ENCODE assay signal across 1 cellular context in the genomic region with DNA sequence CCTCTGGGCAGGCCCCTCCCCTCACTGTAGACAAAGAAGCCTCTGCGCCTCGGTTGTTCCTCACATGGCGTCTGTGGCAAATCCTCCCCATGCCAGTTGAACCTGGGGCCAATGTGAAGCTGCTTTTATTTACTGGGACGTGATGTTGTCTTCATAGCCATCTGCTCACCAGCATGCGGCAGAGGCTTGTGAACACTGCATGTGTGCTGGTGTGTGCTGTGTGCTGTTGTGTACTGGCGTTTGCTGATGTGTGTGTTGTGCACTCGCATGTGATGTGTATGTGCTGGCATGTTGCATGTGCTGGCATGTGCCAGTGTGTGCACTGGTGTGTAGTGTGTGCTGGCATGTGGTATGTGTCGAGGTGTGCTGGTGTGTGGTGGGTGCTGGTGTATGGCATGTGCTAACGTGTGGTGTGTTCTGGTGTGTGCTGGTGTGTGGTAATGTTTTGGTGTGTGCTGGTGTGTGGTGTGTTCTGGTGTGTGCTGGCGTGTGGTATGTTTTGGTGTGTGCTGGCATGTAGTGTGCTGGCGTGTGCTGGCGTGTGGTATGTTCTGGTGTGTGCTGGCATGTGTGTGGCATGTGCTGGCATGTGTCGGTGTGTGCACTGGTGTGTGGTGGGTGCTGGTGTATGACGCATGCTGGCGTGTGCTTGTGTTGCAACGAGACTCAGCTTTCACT.
TF ChIP-seq lines count a peak whose summit lies in the region.

No MANE protein-coding gene starts in this region.

TF ChIP-seq in HEK293, 187 proteins besides CTCF, POLR2A, EP300 and RAD21 (continued from another document):
- TF ChIP-seq, protein P1, sequence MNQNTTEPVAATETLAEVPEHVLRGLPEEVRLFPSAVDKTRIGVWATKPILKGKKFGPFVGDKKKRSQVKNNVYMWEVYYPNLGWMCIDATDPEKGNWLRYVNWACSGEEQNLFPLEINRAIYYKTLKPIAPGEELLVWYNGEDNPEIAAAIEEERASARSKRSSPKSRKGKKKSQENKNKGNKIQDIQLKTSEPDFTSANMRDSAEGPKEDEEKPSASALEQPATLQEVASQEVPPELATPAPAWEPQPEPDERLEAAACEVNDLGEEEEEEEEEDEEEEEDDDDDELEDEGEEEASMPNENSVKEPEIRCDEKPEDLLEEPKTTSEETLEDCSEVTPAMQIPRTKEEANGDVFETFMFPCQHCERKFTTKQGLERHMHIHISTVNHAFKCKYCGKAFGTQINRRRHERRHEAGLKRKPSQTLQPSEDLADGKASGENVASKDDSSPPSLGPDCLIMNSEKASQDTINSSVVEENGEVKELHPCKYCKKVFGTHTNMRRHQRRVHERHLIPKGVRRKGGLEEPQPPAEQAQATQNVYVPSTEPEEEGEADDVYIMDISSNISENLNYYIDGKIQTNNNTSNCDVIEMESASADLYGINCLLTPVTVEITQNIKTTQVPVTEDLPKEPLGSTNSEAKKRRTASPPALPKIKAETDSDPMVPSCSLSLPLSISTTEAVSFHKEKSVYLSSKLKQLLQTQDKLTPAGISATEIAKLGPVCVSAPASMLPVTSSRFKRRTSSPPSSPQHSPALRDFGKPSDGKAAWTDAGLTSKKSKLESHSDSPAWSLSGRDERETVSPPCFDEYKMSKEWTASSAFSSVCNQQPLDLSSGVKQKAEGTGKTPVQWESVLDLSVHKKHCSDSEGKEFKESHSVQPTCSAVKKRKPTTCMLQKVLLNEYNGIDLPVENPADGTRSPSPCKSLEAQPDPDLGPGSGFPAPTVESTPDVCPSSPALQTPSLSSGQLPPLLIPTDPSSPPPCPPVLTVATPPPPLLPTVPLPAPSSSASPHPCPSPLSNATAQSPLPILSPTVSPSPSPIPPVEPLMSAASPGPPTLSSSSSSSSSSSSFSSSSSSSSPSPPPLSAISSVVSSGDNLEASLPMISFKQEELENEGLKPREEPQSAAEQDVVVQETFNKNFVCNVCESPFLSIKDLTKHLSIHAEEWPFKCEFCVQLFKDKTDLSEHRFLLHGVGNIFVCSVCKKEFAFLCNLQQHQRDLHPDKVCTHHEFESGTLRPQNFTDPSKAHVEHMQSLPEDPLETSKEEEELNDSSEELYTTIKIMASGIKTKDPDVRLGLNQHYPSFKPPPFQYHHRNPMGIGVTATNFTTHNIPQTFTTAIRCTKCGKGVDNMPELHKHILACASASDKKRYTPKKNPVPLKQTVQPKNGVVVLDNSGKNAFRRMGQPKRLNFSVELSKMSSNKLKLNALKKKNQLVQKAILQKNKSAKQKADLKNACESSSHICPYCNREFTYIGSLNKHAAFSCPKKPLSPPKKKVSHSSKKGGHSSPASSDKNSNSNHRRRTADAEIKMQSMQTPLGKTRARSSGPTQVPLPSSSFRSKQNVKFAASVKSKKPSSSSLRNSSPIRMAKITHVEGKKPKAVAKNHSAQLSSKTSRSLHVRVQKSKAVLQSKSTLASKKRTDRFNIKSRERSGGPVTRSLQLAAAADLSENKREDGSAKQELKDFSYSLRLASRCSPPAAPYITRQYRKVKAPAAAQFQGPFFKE (tag by site-specific recombination; IDR thresholded peaks at IDR 0.05; ENCODE audit: borderline replicate concordance): peak; percentile 95; the same call in 1 of the 2 replicates
- 0 out of 2 replicates have a peak, but pooled peaks have one; percentile 41 for TF ChIP-seq ZNF76 (tag by site-specific recombination; IDR thresholded peaks at IDR 0.05; ENCODE audit: borderline replicate concordance, low read depth)
- peak; percentile 87 for TF ChIP-seq ZNF239 (tag by site-specific recombination; IDR thresholded peaks at IDR 0.05)
- TF ChIP-seq ZNF2 (tag by site-specific recombination; IDR thresholded peaks at IDR 0.05): peak; percentile 18
- no peak for TF ChIP-seq ZNF37A (tag by site-specific recombination; IDR thresholded peaks at IDR 0.05)
- TF ChIP-seq, protein P2, sequence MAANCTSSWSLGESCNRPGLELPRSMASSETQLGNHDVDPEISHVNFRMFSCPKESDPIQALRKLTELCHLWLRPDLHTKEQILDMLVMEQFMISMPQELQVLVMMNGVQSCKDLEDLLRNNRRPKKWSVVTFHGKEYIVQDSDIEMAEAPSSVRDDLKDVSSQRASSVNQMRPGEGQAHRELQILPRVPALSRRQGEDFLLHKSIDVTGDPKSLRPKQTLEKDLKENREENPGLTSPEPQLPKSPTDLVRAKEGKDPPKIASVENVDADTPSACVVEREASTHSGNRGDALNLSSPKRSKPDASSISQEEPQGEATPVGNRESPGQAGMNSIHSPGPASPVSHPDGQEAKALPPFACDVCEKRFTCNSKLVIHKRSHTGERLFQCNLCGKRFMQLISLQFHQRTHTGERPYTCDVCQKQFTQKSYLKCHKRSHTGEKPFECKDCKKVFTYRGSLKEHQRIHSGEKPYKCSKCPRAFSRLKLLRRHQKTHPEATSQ (tag by site-specific recombination; IDR thresholded peaks at IDR 0.05): peak; percentile 92
- TF ChIP-seq, protein P3, sequence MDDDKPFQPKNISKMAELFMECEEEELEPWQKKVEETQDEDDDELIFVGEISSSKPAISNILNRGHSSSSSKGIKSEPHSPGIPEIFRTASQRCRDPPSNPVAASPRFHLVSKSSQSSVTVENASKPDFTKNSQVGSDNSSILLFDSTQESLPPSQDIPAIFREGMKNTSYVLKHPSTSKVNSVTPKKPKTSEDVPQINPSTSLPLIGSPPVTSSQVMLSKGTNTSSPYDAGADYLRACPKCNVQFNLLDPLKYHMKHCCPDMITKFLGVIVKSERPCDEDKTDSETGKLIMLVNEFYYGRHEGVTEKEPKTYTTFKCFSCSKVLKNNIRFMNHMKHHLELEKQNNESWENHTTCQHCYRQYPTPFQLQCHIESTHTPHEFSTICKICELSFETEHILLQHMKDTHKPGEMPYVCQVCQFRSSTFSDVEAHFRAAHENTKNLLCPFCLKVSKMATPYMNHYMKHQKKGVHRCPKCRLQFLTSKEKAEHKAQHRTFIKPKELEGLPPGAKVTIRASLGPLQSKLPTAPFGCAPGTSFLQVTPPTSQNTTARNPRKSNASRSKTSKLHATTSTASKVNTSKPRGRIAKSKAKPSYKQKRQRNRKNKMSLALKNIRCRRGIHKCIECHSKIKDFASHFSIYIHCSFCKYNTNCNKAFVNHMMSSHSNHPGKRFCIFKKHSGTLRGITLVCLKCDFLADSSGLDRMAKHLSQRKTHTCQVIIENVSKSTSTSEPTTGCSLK (tag by site-specific recombination; IDR thresholded peaks at IDR 0.05): 0 out of 2 replicates have a peak, but pooled peaks have one; percentile 68
- TF ChIP-seq, protein P4, sequence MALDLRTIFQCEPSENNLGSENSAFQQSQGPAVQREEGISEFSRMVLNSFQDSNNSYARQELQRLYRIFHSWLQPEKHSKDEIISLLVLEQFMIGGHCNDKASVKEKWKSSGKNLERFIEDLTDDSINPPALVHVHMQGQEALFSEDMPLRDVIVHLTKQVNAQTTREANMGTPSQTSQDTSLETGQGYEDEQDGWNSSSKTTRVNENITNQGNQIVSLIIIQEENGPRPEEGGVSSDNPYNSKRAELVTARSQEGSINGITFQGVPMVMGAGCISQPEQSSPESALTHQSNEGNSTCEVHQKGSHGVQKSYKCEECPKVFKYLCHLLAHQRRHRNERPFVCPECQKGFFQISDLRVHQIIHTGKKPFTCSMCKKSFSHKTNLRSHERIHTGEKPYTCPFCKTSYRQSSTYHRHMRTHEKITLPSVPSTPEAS (tag by site-specific recombination; IDR thresholded peaks at IDR 0.05): peak; percentile 96
- TF ChIP-seq ZNF121 (tag by site-specific recombination; IDR thresholded peaks at IDR 0.05): peak; percentile 73
- TF ChIP-seq GLI4 (tag by site-specific recombination; IDR thresholded peaks at IDR 0.05): peak; percentile 44; the same call in 1 of the 2 replicates
- TF ChIP-seq, protein P5, sequence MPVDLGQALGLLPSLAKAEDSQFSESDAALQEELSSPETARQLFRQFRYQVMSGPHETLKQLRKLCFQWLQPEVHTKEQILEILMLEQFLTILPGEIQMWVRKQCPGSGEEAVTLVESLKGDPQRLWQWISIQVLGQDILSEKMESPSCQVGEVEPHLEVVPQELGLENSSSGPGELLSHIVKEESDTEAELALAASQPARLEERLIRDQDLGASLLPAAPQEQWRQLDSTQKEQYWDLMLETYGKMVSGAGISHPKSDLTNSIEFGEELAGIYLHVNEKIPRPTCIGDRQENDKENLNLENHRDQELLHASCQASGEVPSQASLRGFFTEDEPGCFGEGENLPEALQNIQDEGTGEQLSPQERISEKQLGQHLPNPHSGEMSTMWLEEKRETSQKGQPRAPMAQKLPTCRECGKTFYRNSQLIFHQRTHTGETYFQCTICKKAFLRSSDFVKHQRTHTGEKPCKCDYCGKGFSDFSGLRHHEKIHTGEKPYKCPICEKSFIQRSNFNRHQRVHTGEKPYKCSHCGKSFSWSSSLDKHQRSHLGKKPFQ (tag by site-specific recombination; IDR thresholded peaks at IDR 0.05): peak; percentile 100
- TF ChIP-seq, protein P6, sequence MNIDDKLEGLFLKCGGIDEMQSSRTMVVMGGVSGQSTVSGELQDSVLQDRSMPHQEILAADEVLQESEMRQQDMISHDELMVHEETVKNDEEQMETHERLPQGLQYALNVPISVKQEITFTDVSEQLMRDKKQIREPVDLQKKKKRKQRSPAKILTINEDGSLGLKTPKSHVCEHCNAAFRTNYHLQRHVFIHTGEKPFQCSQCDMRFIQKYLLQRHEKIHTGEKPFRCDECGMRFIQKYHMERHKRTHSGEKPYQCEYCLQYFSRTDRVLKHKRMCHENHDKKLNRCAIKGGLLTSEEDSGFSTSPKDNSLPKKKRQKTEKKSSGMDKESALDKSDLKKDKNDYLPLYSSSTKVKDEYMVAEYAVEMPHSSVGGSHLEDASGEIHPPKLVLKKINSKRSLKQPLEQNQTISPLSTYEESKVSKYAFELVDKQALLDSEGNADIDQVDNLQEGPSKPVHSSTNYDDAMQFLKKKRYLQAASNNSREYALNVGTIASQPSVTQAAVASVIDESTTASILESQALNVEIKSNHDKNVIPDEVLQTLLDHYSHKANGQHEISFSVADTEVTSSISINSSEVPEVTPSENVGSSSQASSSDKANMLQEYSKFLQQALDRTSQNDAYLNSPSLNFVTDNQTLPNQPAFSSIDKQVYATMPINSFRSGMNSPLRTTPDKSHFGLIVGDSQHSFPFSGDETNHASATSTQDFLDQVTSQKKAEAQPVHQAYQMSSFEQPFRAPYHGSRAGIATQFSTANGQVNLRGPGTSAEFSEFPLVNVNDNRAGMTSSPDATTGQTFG (tag by site-specific recombination; IDR thresholded peaks at IDR 0.05; ENCODE audit: borderline replicate concordance): peak; percentile 22; the same call in 1 of the 2 replicates
- no peak for TF ChIP-seq ZNF549 (tag by site-specific recombination; IDR thresholded peaks at IDR 0.05)
- TF ChIP-seq ZNF621 (tag by site-specific recombination; IDR thresholded peaks at IDR 0.05): peak; percentile 91
- TF ChIP-seq ZNF776 (tag by site-specific recombination; IDR thresholded peaks at IDR 0.05; ENCODE audit: borderline replicate concordance): peak; percentile 47; the same call in 1 of the 2 replicates
- TF ChIP-seq, protein P7, sequence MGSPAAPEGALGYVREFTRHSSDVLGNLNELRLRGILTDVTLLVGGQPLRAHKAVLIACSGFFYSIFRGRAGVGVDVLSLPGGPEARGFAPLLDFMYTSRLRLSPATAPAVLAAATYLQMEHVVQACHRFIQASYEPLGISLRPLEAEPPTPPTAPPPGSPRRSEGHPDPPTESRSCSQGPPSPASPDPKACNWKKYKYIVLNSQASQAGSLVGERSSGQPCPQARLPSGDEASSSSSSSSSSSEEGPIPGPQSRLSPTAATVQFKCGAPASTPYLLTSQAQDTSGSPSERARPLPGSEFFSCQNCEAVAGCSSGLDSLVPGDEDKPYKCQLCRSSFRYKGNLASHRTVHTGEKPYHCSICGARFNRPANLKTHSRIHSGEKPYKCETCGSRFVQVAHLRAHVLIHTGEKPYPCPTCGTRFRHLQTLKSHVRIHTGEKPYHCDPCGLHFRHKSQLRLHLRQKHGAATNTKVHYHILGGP (tag by site-specific recombination; IDR thresholded peaks at IDR 0.05): peak; percentile 65
- peak; percentile 50; the same call in 1 of the 2 replicates for TF ChIP-seq ZNF248 (tag by site-specific recombination; IDR thresholded peaks at IDR 0.05)
